Comparison of ENCODE assay signal across 12 cellular contexts in the genomic region with DNA sequence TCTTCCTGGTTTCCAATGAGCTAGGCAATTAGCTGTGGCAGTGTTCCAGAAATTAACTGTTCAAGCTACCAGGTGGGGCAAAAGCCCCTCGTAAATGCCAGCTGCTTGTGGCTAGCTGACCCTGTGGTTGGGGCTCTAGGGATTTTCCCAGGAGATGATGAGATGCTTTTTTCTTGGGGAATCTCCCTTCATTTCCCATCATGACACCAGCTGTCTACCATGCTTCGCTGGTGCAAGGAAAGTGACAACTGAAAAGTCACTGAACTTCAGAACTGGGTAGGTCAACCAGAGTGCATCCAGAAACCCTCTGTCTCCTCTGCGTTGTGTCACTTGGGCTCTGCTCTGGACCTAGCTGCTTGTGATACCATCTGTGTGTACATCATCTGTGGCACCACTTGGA.
DNase-seq lines count a peak whose midpoint lies in the region; ATAC-seq and TF ChIP-seq lines count a peak whose summit lies in the region.
"Had no signal": no experiment of that assay in that cellular context is flagged by ENCODE, and none has a peak within 500 bp of the region (broad histone marks: within the 10 kb centered on the region; RNA-seq: fewer than 3 reads in every experiment).

No MANE protein-coding gene starts in this region.

- 93 to 100% methylated on average over 2 to 3 of the region's 3 CpGs for WGBS in endodermal cell (ENCODE audit: insufficient coverage in 1 of 2, insufficient read length in 1 of 2), 2 experiments
- 71% methylated on average over 3 of the region's 3 CpGs for WGBS in right cardiac atrium

- H3K9me3 ChIP-seq in endodermal cell (ENCODE audit: control insufficient read depth, low read length), result peaks cover 9% of the 10 kb centered on the region
- H3K9me3 ChIP-seq in right cardiac atrium (ENCODE audit: control insufficient read depth, low read length), result no peaks in the 10 kb centered on the region

- no peaks in the 10 kb centered on the region for H3K9me3 Mint-ChIP-seq in endodermal cell

- no peaks in the 10 kb centered on the region for H3K4me1 ChIP-seq in endodermal cell (ENCODE audit: control insufficient read depth, insufficient read depth, low read length)
- H3K4me1 ChIP-seq in right cardiac atrium (ENCODE audit: control insufficient read depth, insufficient read depth, low read length), result no peaks in the 10 kb centered on the region

- DNase-seq in GM13977 (ENCODE audit: low spot score) (peak; percentile 29), iPS-NIHi11 (ENCODE audit: low spot score) (no peak), endodermal cell (no peak), right cardiac atrium (no peak)
- no peak for DNase-seq in activated CD4-positive, alpha-beta T cell treated with anti-CD3 and anti-CD28 coated beads, Interleukin-2, amount 50 U/mL, for 4 hours
- DNase-seq: activated CD4-positive, CD25-positive, alpha-beta regulatory T cell treated with anti-CD3 and anti-CD28 coated beads, Interleukin-2, amount 50 U/mL, for 72 hours; activated naive CD4-positive, alpha-beta T cell treated with Interleukin-2 at 50 U/mL for 16 hours; C1 segment of cervical spinal cord; SIG-M5 had no signal

- H3K27me3 Mint-ChIP-seq in endodermal cell (ENCODE audit: insufficient read depth), result no peaks in the 10 kb centered on the region

- no peak overlapping the region for H3K4me3 Mint-ChIP-seq in endodermal cell

- intact Hi-C loops in right cardiac atrium (cut with DNase I), result no loop called here

- H3K36me3 ChIP-seq in endodermal cell (ENCODE audit: control insufficient read depth, insufficient read depth, low read length), result no peaks in the 10 kb centered on the region

- ATAC-seq in GM19438 (IDR thresholded peaks at IDR 0.05; ENCODE audit: low read depth, unreplicated experiment), result peak; percentile 81
- ATAC-seq in HG02870 (IDR thresholded peaks at IDR 0.05; ENCODE audit: unreplicated experiment), result peak; percentile 92
- ATAC-seq in HG03565 (IDR thresholded peaks at IDR 0.05; ENCODE audit: unreplicated experiment), result peak; percentile 90
- no peak for ATAC-seq in right cardiac atrium

- H3K27ac Mint-ChIP-seq in endodermal cell, result no peak overlapping the region

- H3K4me1 Mint-ChIP-seq in endodermal cell, result no peaks in the 10 kb centered on the region

- in situ Hi-C loops in GM13977 (cut with MboI; ENCODE audit: low pct_unique_long_range_greater_than_20kb, low sequenced_read_pairs, unreplicated experiment), result no loop called here

- no peak for TF ChIP-seq CTCF in GM13977 (IDR thresholded peaks at IDR 0.05; ENCODE audit: extremely low read depth, insufficient read depth, missing control alignments)
- no peak for TF ChIP-seq CTCF in endodermal cell (conservative IDR thresholded peaks at IDR 0.05)

- H3K27ac ChIP-seq in endodermal cell (ENCODE audit: low read depth, low read length) (no peak overlapping the region), right cardiac atrium (ENCODE audit: low read length) (no peak overlapping the region)

- no peak overlapping the region for H3K9ac ChIP-seq in endodermal cell (ENCODE audit: extremely low read depth, low read length, poor library complexity, severe bottlenecking)

- H3K36me3 Mint-ChIP-seq in endodermal cell (ENCODE audit: low read depth), result no peaks in the 10 kb centered on the region

- H3K4me3 ChIP-seq in endodermal cell (ENCODE audit: low read length), result no peak overlapping the region
- no peak overlapping the region for H3K4me3 ChIP-seq in right cardiac atrium (ENCODE audit: low read length)

- peaks cover 11% of the 10 kb centered on the region for H3K27me3 ChIP-seq in endodermal cell (ENCODE audit: control insufficient read depth, insufficient read depth, low read length, poor library complexity, severe bottlenecking)
- H3K27me3 ChIP-seq in right cardiac atrium (ENCODE audit: control insufficient read depth, insufficient read depth), result no peaks in the 10 kb centered on the region

Comparison
In these comparisons a context has a peak if more than half of its experiments do, and no peak if none do; other contexts are left out.
1. ATAC-seq: peak in GM19438 (single experiment), HG02870 (single experiment) and HG03565 (single experiment); none in right cardiac atrium (0 of 2).